Comparison of ENCODE assay signal across 1 cellular context in the genomic region with DNA sequence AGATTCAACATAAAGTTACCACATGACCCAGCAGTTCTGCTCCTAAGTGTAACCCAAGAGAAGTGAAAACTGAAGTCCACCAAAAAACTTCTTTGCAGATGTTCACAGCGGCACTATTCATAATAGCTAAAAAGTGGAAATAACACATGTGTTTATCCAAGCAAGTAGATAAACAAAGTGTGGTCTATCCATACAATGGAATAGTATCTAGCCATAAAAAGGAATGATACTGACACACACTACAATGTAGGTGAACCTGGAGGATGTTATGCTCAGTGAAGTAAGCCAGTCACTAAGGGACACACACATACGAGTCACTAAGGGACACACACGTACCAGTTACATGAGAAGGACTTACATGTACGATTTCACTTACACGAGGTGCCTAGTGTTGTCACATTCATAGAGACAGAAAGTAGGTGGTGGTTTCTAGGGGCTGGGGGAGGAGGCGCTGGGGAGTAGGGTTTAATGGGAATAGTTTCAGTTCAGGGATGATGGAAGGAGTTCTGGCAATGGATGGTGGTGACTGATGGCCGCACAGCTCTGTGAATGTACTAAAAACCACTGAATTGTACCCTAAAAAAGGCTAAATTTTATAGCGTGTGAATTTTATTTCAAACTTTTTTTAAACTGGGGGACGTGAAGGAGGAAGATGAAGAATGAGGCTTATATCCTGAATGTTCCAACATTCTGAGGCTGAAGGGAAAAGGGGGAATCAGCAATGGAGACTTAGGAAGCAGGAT.
TF ChIP-seq lines count a peak whose summit lies in the region.

No MANE protein-coding gene starts in this region.

TF ChIP-seq in HepG2, 621 proteins besides CTCF, POLR2A, EP300 and RAD21:
- no peak for TF ChIP-seq SOX6 (IDR thresholded peaks at IDR 0.05)
- no peak for TF ChIP-seq SOX6 (CRISPR knock-in tag; IDR thresholded peaks at IDR 0.05)
- TF ChIP-seq, protein P1, sequence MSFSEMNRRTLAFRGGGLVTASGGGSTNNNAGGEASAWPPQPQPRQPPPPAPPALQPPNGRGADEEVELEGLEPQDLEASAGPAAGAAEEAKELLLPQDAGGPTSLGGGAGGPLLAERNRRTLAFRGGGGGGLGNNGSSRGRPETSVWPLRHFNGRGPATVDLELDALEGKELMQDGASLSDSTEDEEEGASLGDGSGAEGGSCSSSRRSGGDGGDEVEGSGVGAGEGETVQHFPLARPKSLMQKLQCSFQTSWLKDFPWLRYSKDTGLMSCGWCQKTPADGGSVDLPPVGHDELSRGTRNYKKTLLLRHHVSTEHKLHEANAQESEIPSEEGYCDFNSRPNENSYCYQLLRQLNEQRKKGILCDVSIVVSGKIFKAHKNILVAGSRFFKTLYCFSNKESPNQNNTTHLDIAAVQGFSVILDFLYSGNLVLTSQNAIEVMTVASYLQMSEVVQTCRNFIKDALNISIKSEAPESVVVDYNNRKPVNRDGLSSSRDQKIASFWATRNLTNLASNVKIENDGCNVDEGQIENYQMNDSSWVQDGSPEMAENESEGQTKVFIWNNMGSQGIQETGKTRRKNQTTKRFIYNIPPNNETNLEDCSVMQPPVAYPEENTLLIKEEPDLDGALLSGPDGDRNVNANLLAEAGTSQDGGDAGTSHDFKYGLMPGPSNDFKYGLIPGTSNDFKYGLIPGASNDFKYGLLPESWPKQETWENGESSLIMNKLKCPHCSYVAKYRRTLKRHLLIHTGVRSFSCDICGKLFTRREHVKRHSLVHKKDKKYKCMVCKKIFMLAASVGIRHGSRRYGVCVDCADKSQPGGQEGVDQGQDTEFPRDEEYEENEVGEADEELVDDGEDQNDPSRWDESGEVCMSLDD (CRISPR knock-in tag; IDR thresholded peaks at IDR 0.05; ENCODE audit: borderline replicate concordance), result no peak
- TF ChIP-seq TOPORS (CRISPR knock-in tag; IDR thresholded peaks at IDR 0.05), result no peak
- TF ChIP-seq SALL1 (CRISPR knock-in tag; IDR thresholded peaks at IDR 0.05), result no peak
- TF ChIP-seq ATF5 (CRISPR knock-in tag; IDR thresholded peaks at IDR 0.05; ENCODE audit: low read depth), result no peak
- TF ChIP-seq, protein P2, sequence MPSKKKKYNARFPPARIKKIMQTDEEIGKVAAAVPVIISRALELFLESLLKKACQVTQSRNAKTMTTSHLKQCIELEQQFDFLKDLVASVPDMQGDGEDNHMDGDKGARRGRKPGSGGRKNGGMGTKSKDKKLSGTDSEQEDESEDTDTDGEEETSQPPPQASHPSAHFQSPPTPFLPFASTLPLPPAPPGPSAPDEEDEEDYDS (CRISPR knock-in tag; IDR thresholded peaks at IDR 0.05), result no peak
- no peak for TF ChIP-seq TBX3 (IDR thresholded peaks at IDR 0.05; ENCODE audit: borderline replicate concordance)
- no peak for TF ChIP-seq PCBP2 (optimal IDR thresholded peaks at IDR 0.05; ENCODE audit: low read depth, low read length, poor library complexity, severe bottlenecking)
- no peak for TF ChIP-seq SRF (IDR thresholded peaks at IDR 0.05; ENCODE audit: low read depth, low read length)
- no peak for TF ChIP-seq ZNF567 (CRISPR knock-in tag; IDR thresholded peaks at IDR 0.05; ENCODE audit: borderline replicate concordance)
- TF ChIP-seq ETV6 (CRISPR knock-in tag; conservative IDR thresholded peaks at IDR 0.05), result no peak
- no peak for TF ChIP-seq BCLAF1 (IDR thresholded peaks at IDR 0.05)
- TF ChIP-seq, protein P3, sequence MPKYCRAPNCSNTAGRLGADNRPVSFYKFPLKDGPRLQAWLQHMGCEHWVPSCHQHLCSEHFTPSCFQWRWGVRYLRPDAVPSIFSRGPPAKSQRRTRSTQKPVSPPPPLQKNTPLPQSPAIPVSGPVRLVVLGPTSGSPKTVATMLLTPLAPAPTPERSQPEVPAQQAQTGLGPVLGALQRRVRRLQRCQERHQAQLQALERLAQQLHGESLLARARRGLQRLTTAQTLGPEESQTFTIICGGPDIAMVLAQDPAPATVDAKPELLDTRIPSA (CRISPR knock-in tag; IDR thresholded peaks at IDR 0.05; ENCODE audit: borderline replicate concordance), result no peak
- no peak for TF ChIP-seq ZNF768 (CRISPR knock-in tag; IDR thresholded peaks at IDR 0.05)
- TF ChIP-seq, protein P4, sequence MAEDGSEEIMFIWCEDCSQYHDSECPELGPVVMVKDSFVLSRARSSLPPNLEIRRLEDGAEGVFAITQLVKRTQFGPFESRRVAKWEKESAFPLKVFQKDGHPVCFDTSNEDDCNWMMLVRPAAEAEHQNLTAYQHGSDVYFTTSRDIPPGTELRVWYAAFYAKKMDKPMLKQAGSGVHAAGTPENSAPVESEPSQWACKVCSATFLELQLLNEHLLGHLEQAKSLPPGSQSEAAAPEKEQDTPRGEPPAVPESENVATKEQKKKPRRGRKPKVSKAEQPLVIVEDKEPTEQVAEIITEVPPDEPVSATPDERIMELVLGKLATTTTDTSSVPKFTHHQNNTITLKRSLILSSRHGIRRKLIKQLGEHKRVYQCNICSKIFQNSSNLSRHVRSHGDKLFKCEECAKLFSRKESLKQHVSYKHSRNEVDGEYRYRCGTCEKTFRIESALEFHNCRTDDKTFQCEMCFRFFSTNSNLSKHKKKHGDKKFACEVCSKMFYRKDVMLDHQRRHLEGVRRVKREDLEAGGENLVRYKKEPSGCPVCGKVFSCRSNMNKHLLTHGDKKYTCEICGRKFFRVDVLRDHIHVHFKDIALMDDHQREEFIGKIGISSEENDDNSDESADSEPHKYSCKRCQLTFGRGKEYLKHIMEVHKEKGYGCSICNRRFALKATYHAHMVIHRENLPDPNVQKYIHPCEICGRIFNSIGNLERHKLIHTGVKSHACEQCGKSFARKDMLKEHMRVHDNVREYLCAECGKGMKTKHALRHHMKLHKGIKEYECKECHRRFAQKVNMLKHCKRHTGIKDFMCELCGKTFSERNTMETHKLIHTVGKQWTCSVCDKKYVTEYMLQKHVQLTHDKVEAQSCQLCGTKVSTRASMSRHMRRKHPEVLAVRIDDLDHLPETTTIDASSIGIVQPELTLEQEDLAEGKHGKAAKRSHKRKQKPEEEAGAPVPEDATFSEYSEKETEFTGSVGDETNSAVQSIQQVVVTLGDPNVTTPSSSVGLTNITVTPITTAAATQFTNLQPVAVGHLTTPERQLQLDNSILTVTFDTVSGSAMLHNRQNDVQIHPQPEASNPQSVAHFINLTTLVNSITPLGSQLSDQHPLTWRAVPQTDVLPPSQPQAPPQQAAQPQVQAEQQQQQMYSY (CRISPR knock-in tag; IDR thresholded peaks at IDR 0.05), result no peak
- TF ChIP-seq ZNF512 (CRISPR knock-in tag; IDR thresholded peaks at IDR 0.05), result no peak
